19 cellular contexts compared by ENCODE assay signal in the genomic region with DNA sequence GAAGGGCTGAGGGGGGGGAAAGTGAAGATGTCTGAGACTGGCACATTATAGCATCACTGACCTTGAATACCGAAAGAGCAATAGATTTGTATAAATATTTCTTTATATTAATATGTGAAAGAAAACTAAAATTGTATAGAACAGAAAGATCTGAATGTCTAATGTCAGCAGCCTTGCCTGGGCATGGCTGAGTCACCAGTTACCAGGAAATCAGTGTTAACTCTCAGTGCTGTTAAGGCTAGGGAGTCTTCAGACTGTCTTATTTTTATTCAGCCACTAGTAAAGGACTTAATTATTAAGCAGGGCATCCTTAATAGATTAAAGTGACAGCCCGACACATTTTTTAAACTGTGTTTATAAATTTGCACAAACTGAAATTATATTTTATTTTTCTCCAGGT.
A peak's percentile ranks its signal among the peaks of the same experiment; 100 is the strongest.
DNase-seq lines count a peak whose midpoint lies in the region; ATAC-seq and TF ChIP-seq lines count a peak whose summit lies in the region.
"Had no signal": no experiment of that assay in that cellular context is flagged by ENCODE, and none has a peak within 500 bp of the region (broad histone marks: within the 10 kb centered on the region; RNA-seq: fewer than 3 reads in every experiment).

No MANE protein-coding gene starts in this region.

- H3K9me3 Mint-ChIP-seq in glutamatergic neuron (ENCODE audit: unreplicated experiment): no peaks in the 10 kb centered on the region
- H3K9me3 Mint-ChIP-seq: activated CD4-positive, alpha-beta T cell treated with anti-CD3 and anti-CD28 coated beads, Interleukin-2, amount 10 ng/mL, durations not matched to agents 24 days and 14 days; natural killer cell treated with Interleukin-12 subunit alpha and Interleukin-12 subunit beta and Interleukin-15 and Interleukin-18, amount 100 ng/mL, for 72 hours had no signal

- ATAC-seq in left lung (peak; percentile 58), GM19395 (IDR thresholded peaks at IDR 0.05; ENCODE audit: unreplicated experiment) (no peak), GM18868 (IDR thresholded peaks at IDR 0.05; ENCODE audit: unreplicated experiment) (no peak), HG02885 (IDR thresholded peaks at IDR 0.05; ENCODE audit: poor library complexity, unreplicated experiment) (no peak)
- ATAC-seq: natural killer cell treated with Interleukin-12 subunit alpha and Interleukin-12 subunit beta and Interleukin-15 and Interleukin-18, amount 100 ng/mL, for 72 hours had no signal

- no peaks in the 10 kb centered on the region for H3K36me3 Mint-ChIP-seq in glutamatergic neuron (ENCODE audit: unreplicated experiment)
- H3K36me3 Mint-ChIP-seq: natural killer cell treated with Interleukin-12 subunit alpha and Interleukin-12 subunit beta and Interleukin-15 and Interleukin-18, amount 100 ng/mL, for 72 hours had no signal

- DNase-seq in Caki2 (ENCODE audit: low read depth): peak; percentile 12
- DNase-seq in M059J (ENCODE audit: low read depth): peak; percentile 12
- DNase-seq in dermis blood vessel endothelial cell: peak; percentile 55
- no peak for DNase-seq in left lung
- no peak for DNase-seq in glutamatergic neuron
- DNase-seq: activated CD4-positive, alpha-beta T cell treated with anti-CD3 and anti-CD28 coated beads, Interleukin-2, amount 10 ng/mL, durations not matched to agents 24 days and 14 days; amniotic stem cell; DND-41; erythroblast; NCI-H510A; OCI-M1 had no signal

- intact Hi-C loops in left lung (cut with DNase I): no loop called here

- H3K27ac ChIP-seq in left lung: no peak overlapping the region
- H3K27ac ChIP-seq: C4-2B, coronary artery, SK-N-MC, suprapubic skin had no signal

- peaks cover 0 to 5% of the 10 kb centered on the region in 2 donors for H3K36me3 ChIP-seq in left lung

- no peaks in the 10 kb centered on the region for H3K4me1 ChIP-seq in left lung
- H3K4me1 ChIP-seq: suprapubic skin had no signal

- no peaks in the 10 kb centered on the region for H3K9me3 ChIP-seq in left lung
- H3K9me3 ChIP-seq: suprapubic skin had no signal

- no peak overlapping the region for H3K4me3 Mint-ChIP-seq in glutamatergic neuron (ENCODE audit: unreplicated experiment)
- H3K4me3 Mint-ChIP-seq: activated CD4-positive, alpha-beta T cell treated with anti-CD3 and anti-CD28 coated beads, Interleukin-2, amount 10 ng/mL, durations not matched to agents 24 days and 14 days; natural killer cell treated with Interleukin-12 subunit alpha and Interleukin-12 subunit beta and Interleukin-15 and Interleukin-18, amount 100 ng/mL, for 72 hours had no signal

- in situ Hi-C loops in Caki2 (cut with HindIII; ENCODE audit: low pct_unique_long_range_greater_than_20kb, low sequenced_read_pairs): no loop called here

- no peak overlapping the region for H3K27ac Mint-ChIP-seq in glutamatergic neuron (ENCODE audit: unreplicated experiment)
- H3K27ac Mint-ChIP-seq: activated CD4-positive, alpha-beta T cell treated with anti-CD3 and anti-CD28 coated beads, Interleukin-2, amount 10 ng/mL, durations not matched to agents 24 days and 14 days; natural killer cell treated with Interleukin-12 subunit alpha and Interleukin-12 subunit beta and Interleukin-15 and Interleukin-18, amount 100 ng/mL, for 72 hours had no signal

- no peak for TF ChIP-seq CTCF in left lung (IDR thresholded peaks at IDR 0.05)
- TF ChIP-seq CTCF in glutamatergic neuron (IDR thresholded peaks at IDR 0.05; ENCODE audit: partially characterized antibody, unreplicated experiment): no peak

- H3K27me3 Mint-ChIP-seq in glutamatergic neuron (ENCODE audit: unreplicated experiment): no peaks in the 10 kb centered on the region
- H3K27me3 Mint-ChIP-seq: activated CD4-positive, alpha-beta T cell treated with anti-CD3 and anti-CD28 coated beads, Interleukin-2, amount 10 ng/mL, durations not matched to agents 24 days and 14 days; natural killer cell treated with Interleukin-12 subunit alpha and Interleukin-12 subunit beta and Interleukin-15 and Interleukin-18, amount 100 ng/mL, for 72 hours had no signal

- no peaks in the 10 kb centered on the region for H3K4me1 Mint-ChIP-seq in glutamatergic neuron (ENCODE audit: low read depth, unreplicated experiment)

- no peaks in the 10 kb centered on the region for H3K27me3 ChIP-seq in left lung
- H3K27me3 ChIP-seq: suprapubic skin had no signal

- no peak overlapping the region for H3K4me3 ChIP-seq in left lung
- H3K4me3 ChIP-seq: coronary artery, SK-N-MC, suprapubic skin had no signal

Comparison
In these comparisons a context has a peak if more than half of its experiments do, and no peak if none do; other contexts are left out.
1. DNase-seq: peak in Caki2 (single experiment), M059J (single experiment) and dermis blood vessel endothelial cell (single experiment); none in left lung (0 of 2) and glutamatergic neuron (single experiment).